ENCODE assay signal across 1 cellular context in the genomic region with DNA sequence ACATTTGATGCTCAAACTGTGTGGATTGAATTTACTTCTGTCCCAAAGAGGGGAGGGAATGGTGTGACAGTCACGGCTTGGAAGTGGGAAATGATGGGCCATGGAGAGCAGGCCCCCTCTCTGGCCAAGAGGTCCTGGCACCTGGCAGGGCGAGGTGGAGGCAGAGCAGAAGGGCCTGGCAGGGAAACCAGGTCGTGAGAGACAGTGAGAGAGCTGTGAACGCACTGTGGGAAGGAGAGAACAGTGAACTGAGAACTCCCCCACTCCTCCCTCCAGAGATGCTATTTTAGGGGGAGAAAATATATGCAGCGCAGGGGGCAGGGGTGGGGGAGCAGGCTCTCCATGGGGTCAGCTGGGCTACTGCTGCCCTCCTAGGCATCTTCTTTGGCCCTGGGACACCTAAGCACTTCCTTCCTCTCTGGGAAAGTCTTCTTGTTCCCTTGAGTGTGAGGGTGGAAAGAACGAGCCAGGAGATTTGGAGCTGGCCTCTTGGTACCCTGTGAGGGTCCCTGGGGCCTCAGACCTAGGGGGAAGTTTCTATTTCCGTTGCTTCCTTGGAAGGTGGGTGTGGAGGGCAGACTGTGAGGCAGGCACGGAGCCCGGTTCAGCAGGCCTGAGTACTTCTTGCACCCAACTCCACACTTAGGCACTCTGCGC.
A peak's percentile ranks its signal among the peaks of the same experiment; 100 is the strongest.
TF ChIP-seq lines count a peak whose summit lies in the region.

No MANE protein-coding gene starts in this region.

TF ChIP-seq in GM12878, 131 proteins besides CTCF, POLR2A, EP300 and RAD21:
- TF ChIP-seq GATAD2B (conservative IDR thresholded peaks at IDR 0.05; ENCODE audit: low read depth), result 0 out of 2 replicates have a peak, but pooled peaks have one; percentile 15
- TF ChIP-seq NR2F1 (conservative IDR thresholded peaks at IDR 0.05), result 0 out of 2 replicates have a peak, but pooled peaks have one; percentile 38
- TF ChIP-seq ATF7 (IDR thresholded peaks at IDR 0.05; ENCODE audit: low read depth), result no peak
- 0 out of 2 replicates have a peak, but pooled peaks have one; percentile 15 for TF ChIP-seq SPI1 (IDR thresholded peaks at IDR 0.05; ENCODE audit: borderline replicate concordance, insufficient read depth, low read depth, low read length)
- TF ChIP-seq CEBPB (IDR thresholded peaks at IDR 0.05; ENCODE audit: borderline replicate concordance in 1 of 2, low read depth in 2 of 2, low read length in 2 of 2), result no peak
- TF ChIP-seq MEF2A (IDR thresholded peaks at IDR 0.05; ENCODE audit: insufficient read depth, low read depth, low read length), result 0 out of 2 replicates have a peak, but pooled peaks have one; percentile 16
- TF ChIP-seq, protein P1, sequence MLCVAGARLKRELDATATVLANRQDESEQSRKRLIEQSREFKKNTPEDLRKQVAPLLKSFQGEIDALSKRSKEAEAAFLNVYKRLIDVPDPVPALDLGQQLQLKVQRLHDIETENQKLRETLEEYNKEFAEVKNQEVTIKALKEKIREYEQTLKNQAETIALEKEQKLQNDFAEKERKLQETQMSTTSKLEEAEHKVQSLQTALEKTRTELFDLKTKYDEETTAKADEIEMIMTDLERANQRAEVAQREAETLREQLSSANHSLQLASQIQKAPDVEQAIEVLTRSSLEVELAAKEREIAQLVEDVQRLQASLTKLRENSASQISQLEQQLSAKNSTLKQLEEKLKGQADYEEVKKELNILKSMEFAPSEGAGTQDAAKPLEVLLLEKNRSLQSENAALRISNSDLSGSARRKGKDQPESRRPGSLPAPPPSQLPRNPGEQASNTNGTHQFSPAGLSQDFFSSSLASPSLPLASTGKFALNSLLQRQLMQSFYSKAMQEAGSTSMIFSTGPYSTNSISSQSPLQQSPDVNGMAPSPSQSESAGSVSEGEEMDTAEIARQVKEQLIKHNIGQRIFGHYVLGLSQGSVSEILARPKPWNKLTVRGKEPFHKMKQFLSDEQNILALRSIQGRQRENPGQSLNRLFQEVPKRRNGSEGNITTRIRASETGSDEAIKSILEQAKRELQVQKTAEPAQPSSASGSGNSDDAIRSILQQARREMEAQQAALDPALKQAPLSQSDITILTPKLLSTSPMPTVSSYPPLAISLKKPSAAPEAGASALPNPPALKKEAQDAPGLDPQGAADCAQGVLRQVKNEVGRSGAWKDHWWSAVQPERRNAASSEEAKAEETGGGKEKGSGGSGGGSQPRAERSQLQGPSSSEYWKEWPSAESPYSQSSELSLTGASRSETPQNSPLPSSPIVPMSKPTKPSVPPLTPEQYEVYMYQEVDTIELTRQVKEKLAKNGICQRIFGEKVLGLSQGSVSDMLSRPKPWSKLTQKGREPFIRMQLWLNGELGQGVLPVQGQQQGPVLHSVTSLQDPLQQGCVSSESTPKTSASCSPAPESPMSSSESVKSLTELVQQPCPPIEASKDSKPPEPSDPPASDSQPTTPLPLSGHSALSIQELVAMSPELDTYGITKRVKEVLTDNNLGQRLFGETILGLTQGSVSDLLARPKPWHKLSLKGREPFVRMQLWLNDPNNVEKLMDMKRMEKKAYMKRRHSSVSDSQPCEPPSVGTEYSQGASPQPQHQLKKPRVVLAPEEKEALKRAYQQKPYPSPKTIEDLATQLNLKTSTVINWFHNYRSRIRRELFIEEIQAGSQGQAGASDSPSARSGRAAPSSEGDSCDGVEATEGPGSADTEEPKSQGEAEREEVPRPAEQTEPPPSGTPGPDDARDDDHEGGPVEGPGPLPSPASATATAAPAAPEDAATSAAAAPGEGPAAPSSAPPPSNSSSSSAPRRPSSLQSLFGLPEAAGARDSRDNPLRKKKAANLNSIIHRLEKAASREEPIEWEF (IDR thresholded peaks at IDR 0.05; ENCODE audit: insufficient replicate concordance, low read depth, low read length), result peak; percentile 46
- TF ChIP-seq MEF2B (IDR thresholded peaks at IDR 0.05; ENCODE audit: partially characterized antibody, poor library complexity, severe bottlenecking), result peak; percentile 94
- TF ChIP-seq MXI1 (IDR thresholded peaks at IDR 0.05; ENCODE audit: low read depth, low read length), result 0 out of 2 replicates have a peak, but pooled peaks have one; percentile 14
- 0 out of 2 replicates have a peak, but pooled peaks have one; percentile 9 for TF ChIP-seq TCF12 (IDR thresholded peaks at IDR 0.05; ENCODE audit: low read depth, low read length)
- peak; percentile 43; the same call in 1 of the 2 replicates for TF ChIP-seq IKZF1 (conservative IDR thresholded peaks at IDR 0.05)
- TF ChIP-seq RELA (IDR thresholded peaks at IDR 0.05; ENCODE audit: borderline replicate concordance, partially characterized antibody), result no peak
- TF ChIP-seq NBN (IDR thresholded peaks at IDR 0.05), result 0 out of 2 replicates have a peak, but pooled peaks have one; percentile 17
